In genomic region chr17:1830288-1830687, GRCh38 we compare ENCODE assay signal across 8 cellular contexts. TPM values are rescaled to one million over a fixed set of nuclear protein-coding genes. Genes with fewer than 3 reads are reported as not detected.
A peak's percentile ranks its signal among the peaks of the same experiment; 100 is the strongest.
DNase-seq lines count a peak whose midpoint lies in the region; ATAC-seq and TF ChIP-seq lines count a peak whose summit lies in the region.

No MANE protein-coding gene starts in this region.

- H3K36me3 Mint-ChIP-seq in activated naive CD8-positive, alpha-beta T cell = peaks cover 11% of the 10 kb centered on the region

- peaks cover 0 to 54% (median 18%) of the 10 kb centered on the region in 6 donors for H3K36me3 ChIP-seq in spleen

- 0% methylated on average over 11 of the region's 11 CpGs for whole genome bisulfite sequencing in spleen, 5 donors

- no peaks in the 10 kb centered on the region for H3K9me3 Mint-ChIP-seq in activated naive CD8-positive, alpha-beta T cell (ENCODE audit: low read depth)

- TF ChIP-seq POLR2A in spleen (IDR thresholded peaks at IDR 0.05) = no peak

- H3K4me3 ChIP-seq in spleen = peak overlapping the region; percentile 67 to 98 (median 84)

- H3K4me1 Mint-ChIP-seq in activated naive CD8-positive, alpha-beta T cell (ENCODE audit: low read depth) = peaks cover 57% of the 10 kb centered on the region

- no peaks in the 10 kb centered on the region for H3K9me3 ChIP-seq in spleen

- H3K27me3 ChIP-seq in spleen (replicated peaks in 1 of 7) = no peaks in the 10 kb centered on the region

- H3K4me1 ChIP-seq in spleen = peaks cover 19 to 78% (median 54%) of the 10 kb centered on the region in 6 donors

- no peak for TF ChIP-seq CTCF in spleen (IDR thresholded peaks at IDR 0.05 in 8 of 11, conservative IDR thresholded peaks at IDR 0.05 in 3 of 11)

- no peaks in the 10 kb centered on the region for H3K27me3 Mint-ChIP-seq in activated naive CD8-positive, alpha-beta T cell

- peak overlapping the region; percentile 73 to 95 (median 87) for H3K27ac ChIP-seq in spleen

- peak overlapping the region; percentile 89 for H3K27ac Mint-ChIP-seq in activated naive CD8-positive, alpha-beta T cell

- DNase-seq in NCI-H510A treated with DMSO at 0.1 percent for 48 hours (lab: John Stamatoyannopoulos, UW) = peak; percentile 9
- no peak for DNase-seq in NCI-H510A (lab: John Stamatoyannopoulos, UW)
- peak; percentile 30 for DNase-seq in NAMALWA (ENCODE audit: low spot score)
- peak; percentile 40 for DNase-seq in iPS-NIHi11 (ENCODE audit: low spot score)
- DNase-seq in spleen = no peak
- DNase-seq in hippocampal formation (lab: John Stamatoyannopoulos, UW) = no peak

- peak overlapping the region; percentile 95 for H3K4me3 Mint-ChIP-seq in activated naive CD8-positive, alpha-beta T cell

- intact Hi-C loops in spleen (cut with DNase I; ENCODE audit: low total_unique reads) = no loop called here

- no peak for ATAC-seq in GM21528 (IDR thresholded peaks at IDR 0.05; ENCODE audit: low FRiP score, unreplicated experiment)

RNA-seq across cellular contexts. Expression of gene RPA1, which starts 0.5 kb away (rescaled TPM):
- total RNA-seq in spleen = 100 to 1,000 TPM in 1 of 7 donors, 10 to 100 TPM in 6; 25.2 to 101 (median 76.1) TPM
- 10 to 100 TPM; 20.7 to 29.5 (median 24.2) TPM for polyA plus RNA-seq in spleen

RNA-seq across cellular contexts. Expression of gene SMYD4, which starts 0.6 kb away (rescaled TPM):
- total RNA-seq in spleen = 10 to 100 TPM; 17.2 to 28.1 (median 23.8) TPM
- polyA plus RNA-seq in spleen = 1 to 10 TPM; 3.8 to 6.1 (median 4.7) TPM

Comparison
In these comparisons a context has a peak if more than half of its experiments do, and no peak if none do; other contexts are left out.
1. DNase-seq: peak in NCI-H510A treated with DMSO at 0.1 percent for 48 hours (single experiment), NAMALWA (single experiment) and iPS-NIHi11 (single experiment); none in NCI-H510A (single experiment), spleen (single experiment) and hippocampal formation (0 of 2).